Comparison of ENCODE assay signal across 11 cellular contexts in the genomic region with DNA sequence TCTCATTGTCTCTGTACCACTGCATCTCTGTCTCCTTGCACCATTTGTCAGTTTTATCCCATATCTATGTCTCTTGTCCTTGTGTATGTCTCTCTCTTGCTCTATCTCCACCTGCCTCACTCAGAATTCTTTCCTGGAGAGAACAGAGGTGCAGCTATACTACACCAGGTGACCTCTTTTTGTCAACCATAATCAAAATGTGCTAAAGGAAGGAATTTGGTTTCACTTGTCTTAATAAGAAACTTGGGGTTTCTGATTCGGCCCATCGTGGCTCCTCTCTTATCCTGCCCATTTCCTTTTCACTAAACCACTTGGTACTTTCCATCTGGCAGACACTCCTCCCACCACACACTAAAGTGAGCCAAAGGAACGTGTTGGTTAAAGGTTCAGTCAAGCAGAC. TPM values are rescaled to one million over a fixed set of nuclear protein-coding genes. Genes with fewer than 3 reads are reported as not detected.
DNase-seq lines count a peak whose midpoint lies in the region; ATAC-seq and TF ChIP-seq lines count a peak whose summit lies in the region.
"Had no signal": no experiment of that assay in that cellular context is flagged by ENCODE, and none has a peak within 500 bp of the region (broad histone marks: within the 10 kb centered on the region; RNA-seq: fewer than 3 reads in every experiment).

No MANE protein-coding gene starts in this region.

- H3K27me3 Mint-ChIP-seq in naive thymus-derived CD4-positive, alpha-beta T cell: no peaks in the 10 kb centered on the region

- WGBS in right lobe of liver (ENCODE audit: insufficient coverage, low coverage, low lambda C conversion rate, missing lambda C conversion rate): 40% methylated on average over 3 of the region's 3 CpGs

- intact Hi-C loops in naive thymus-derived CD4-positive, alpha-beta T cell (cut with micrococcal nuclease): no loop called here
- intact Hi-C loops in right lobe of liver (cut with DNase I): no loop called here

- CTCF ChIA-PET in naive thymus-derived CD4-positive, alpha-beta T cell (lab: Charles Lee): no interaction called here

- no peak overlapping the region for H3K4me3 ChIP-seq in naive thymus-derived CD4-positive, alpha-beta T cell (ENCODE audit: low read length)
- H3K4me3 ChIP-seq in right lobe of liver: no peak overlapping the region
- H3K4me3 ChIP-seq: colonic mucosa, SJSA1 had no signal

- H3K4me1 Mint-ChIP-seq in naive thymus-derived CD4-positive, alpha-beta T cell: peaks cover 18 to 46% (median 29%) of the 10 kb centered on the region in 7 donors

- no peak for TF ChIP-seq CTCF in right lobe of liver (IDR thresholded peaks at IDR 0.05)

- H3K9me3 Mint-ChIP-seq in naive thymus-derived CD4-positive, alpha-beta T cell: peaks cover 0 to 2% (median 0%) of the 10 kb centered on the region in 11 donors

- ATAC-seq in GM18870 (IDR thresholded peaks at IDR 0.05; ENCODE audit: unreplicated experiment) (peak; percentile 89), GM21447 (IDR thresholded peaks at IDR 0.05; ENCODE audit: unreplicated experiment) (peak; percentile 75), HG03354 (IDR thresholded peaks at IDR 0.05; ENCODE audit: poor library complexity, severe bottlenecking, unreplicated experiment) (peak; percentile 80), right lobe of liver (no peak)
- peak; percentile 28 for ATAC-seq in naive thymus-derived CD4-positive, alpha-beta T cell

- H3K36me3 ChIP-seq in naive thymus-derived CD4-positive, alpha-beta T cell (ENCODE audit: control insufficient read depth in 2 of 3, insufficient read depth in 3 of 3, low read length in 3 of 3): no peaks in the 10 kb centered on the region
- H3K36me3 ChIP-seq in right lobe of liver: peaks cover 0 to 28% (median 3%) of the 10 kb centered on the region in 4 donors
- H3K36me3 ChIP-seq: colonic mucosa, SJSA1 had no signal

- DNase-seq in naive thymus-derived CD4-positive, alpha-beta T cell: no peak
- DNase-seq in GDM1 (lab: John Stamatoyannopoulos, UW): no peak
- no peak for DNase-seq in D341Med (ENCODE audit: low spot score)
- DNase-seq in right lobe of liver: no peak
- DNase-seq: colonic mucosa; glutamatergic neuron; stimulated activated CD4-positive, alpha-beta T cell treated with anti-CD3 and anti-CD28 coated beads, Interleukin-12 subunit alpha, Interleukin-12 subunit beta, amount 100 ng/mL, for 4 hours had no signal

- H3K36me3 Mint-ChIP-seq in naive thymus-derived CD4-positive, alpha-beta T cell: peaks cover 0 to 29% (median 9%) of the 10 kb centered on the region in 5 donors

- POLR2A ChIA-PET in naive thymus-derived CD4-positive, alpha-beta T cell (lab: Charles Lee): no interaction called here

- H3K4me3 Mint-ChIP-seq in naive thymus-derived CD4-positive, alpha-beta T cell: peak overlapping the region in 1 of 10 donors; percentile 61

- H3K27me3 ChIP-seq in naive thymus-derived CD4-positive, alpha-beta T cell (ENCODE audit: control insufficient read depth in 2 of 2, insufficient read depth in 2 of 2, low read length in 2 of 2): no peaks in the 10 kb centered on the region
- H3K27me3 ChIP-seq in right lobe of liver: no peaks in the 10 kb centered on the region
- H3K27me3 ChIP-seq: colonic mucosa, SJSA1 had no signal

- no peak for TF ChIP-seq POLR2A in right lobe of liver (IDR thresholded peaks at IDR 0.05)

- no peaks in the 10 kb centered on the region for H3K9me3 ChIP-seq in naive thymus-derived CD4-positive, alpha-beta T cell (ENCODE audit: control insufficient read depth in 2 of 3, low read length in 3 of 3)
- no peaks in the 10 kb centered on the region for H3K9me3 ChIP-seq in right lobe of liver
- H3K9me3 ChIP-seq: colonic mucosa, SJSA1 had no signal

- H3K4me1 ChIP-seq in naive thymus-derived CD4-positive, alpha-beta T cell (ENCODE audit: control insufficient read depth in 2 of 2, insufficient read depth in 2 of 2, low read length in 2 of 2): peaks cover 0 to 28% of the 10 kb centered on the region in 2 donors
- H3K4me1 ChIP-seq in right lobe of liver: no peaks in the 10 kb centered on the region
- H3K4me1 ChIP-seq: colonic mucosa, SJSA1 had no signal

- H3K27ac ChIP-seq in naive thymus-derived CD4-positive, alpha-beta T cell (ENCODE audit: low read depth, low read length): no peak overlapping the region
- H3K27ac ChIP-seq in right lobe of liver: no peak overlapping the region
- H3K27ac ChIP-seq: colonic mucosa, SJSA1 had no signal

- H3K27ac Mint-ChIP-seq in naive thymus-derived CD4-positive, alpha-beta T cell: peak overlapping the region in 6 of 9 donors; percentile 6 to 56 (median 12)

RNA-seq across cellular contexts. Expression of gene C11orf42, which starts 2.0 kb away (rescaled TPM):
- not detected for total RNA-seq in naive thymus-derived CD4-positive, alpha-beta T cell
- polyA plus RNA-seq in naive thymus-derived CD4-positive, alpha-beta T cell: not detected
- total RNA-seq in right lobe of liver: not detected
- total RNA-seq: colonic mucosa, SJSA1 had no signal

RNA-seq across cellular contexts. Expression of gene OR52W1, which starts 4.3 kb away (rescaled TPM):
- not detected for total RNA-seq in naive thymus-derived CD4-positive, alpha-beta T cell
- polyA plus RNA-seq in naive thymus-derived CD4-positive, alpha-beta T cell: not detected
- total RNA-seq in right lobe of liver: not detected
- total RNA-seq: colonic mucosa, SJSA1 had no signal

RNA-seq across cellular contexts. Expression of gene FHIP1B, which starts 31.1 kb away (rescaled TPM):
- total RNA-seq in naive thymus-derived CD4-positive, alpha-beta T cell: 10 to 100 TPM; 26.8 to 52.4 (median 44.3) TPM
- polyA plus RNA-seq in naive thymus-derived CD4-positive, alpha-beta T cell: 10 to 100 TPM in 1 of 2 donors, 1 to 10 TPM in 1; 9.7 to 20.3 TPM
- total RNA-seq in right lobe of liver: 10 to 100 TPM; 20.3 to 37.5 (median 27.8) TPM

RNA-seq across cellular contexts. Expression of gene OR52B2, which starts 33.2 kb away (rescaled TPM):
- not detected for total RNA-seq in naive thymus-derived CD4-positive, alpha-beta T cell
- not detected for polyA plus RNA-seq in naive thymus-derived CD4-positive, alpha-beta T cell
- total RNA-seq in right lobe of liver: under 1 TPM in 1 of 6 experiments, not detected in 5; 0.20 TPM
- total RNA-seq: SJSA1 had no signal

RNA-seq across cellular contexts. Expression of gene CNGA4, which starts 35.6 kb away (rescaled TPM):
- total RNA-seq in naive thymus-derived CD4-positive, alpha-beta T cell: under 1 TPM in 4 of 5 experiments, not detected in 1; 0.32 to 0.62 (median 0.37) TPM
- not detected for polyA plus RNA-seq in naive thymus-derived CD4-positive, alpha-beta T cell
- under 1 TPM in 1 of 6 experiments, not detected in 5; 0.25 TPM for total RNA-seq in right lobe of liver
- total RNA-seq: SJSA1 had no signal

Comparison
In these comparisons a context has a peak if more than half of its experiments do, and no peak if none do; other contexts are left out.
1. ATAC-seq: peak in GM18870 (single experiment), GM21447 (single experiment), HG03354 (single experiment) and naive thymus-derived CD4-positive, alpha-beta T cell (single experiment); none in right lobe of liver (0 of 4).